ENCODE assay signal across 1 cellular context in the genomic region with DNA sequence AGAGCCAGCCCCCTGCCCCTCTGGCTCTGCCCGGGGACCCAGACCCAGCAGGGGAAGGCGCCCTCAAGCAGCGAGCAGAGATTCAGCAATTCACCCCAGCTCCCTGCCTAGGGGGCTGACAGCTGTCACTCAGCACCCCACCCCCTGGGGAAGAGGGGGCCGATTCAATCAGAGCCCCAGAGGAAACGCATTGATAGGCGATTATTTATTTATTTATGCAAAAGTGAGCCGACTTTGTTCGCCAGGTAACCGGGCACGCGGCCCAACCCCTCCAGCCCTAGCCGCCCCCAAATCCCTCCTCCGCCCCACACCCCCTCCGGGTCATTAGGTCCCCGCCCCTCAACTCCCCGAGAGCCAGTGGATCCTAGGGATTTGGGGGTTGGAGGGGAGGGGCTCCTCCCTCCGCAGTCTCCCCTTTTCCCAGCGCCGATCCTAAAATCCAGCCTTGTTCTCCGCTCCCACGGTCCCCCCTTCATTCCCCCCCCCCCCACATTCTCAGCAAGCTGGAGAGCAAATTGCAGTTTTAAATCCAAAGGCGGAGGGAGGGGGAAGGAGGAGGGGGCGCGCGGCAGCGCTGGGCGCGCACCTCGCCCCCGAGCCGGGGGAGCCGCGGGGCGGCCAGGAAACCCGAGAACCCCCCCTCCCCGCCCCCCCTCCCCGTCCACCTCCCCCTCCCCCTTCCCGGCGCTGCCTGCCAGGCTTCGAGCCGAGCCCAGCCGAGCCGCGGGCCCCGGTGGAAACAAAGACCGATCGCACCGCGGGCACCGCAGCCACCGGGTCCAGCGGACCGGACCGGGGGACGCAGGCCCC.
TF ChIP-seq lines count a peak whose summit lies in the region.

No MANE protein-coding gene starts in this region.

TF ChIP-seq in HCT116, 20 proteins besides CTCF, POLR2A, EP300 and RAD21 (continued from another document):
- TF ChIP-seq SRF (IDR thresholded peaks at IDR 0.05; ENCODE audit: low read depth): no peak
- no peak for TF ChIP-seq MAX (IDR thresholded peaks at IDR 0.05)
TF ChIP-seq in HCT116: peak in this region for 0.
